ENCODE assay signal across 1 cellular context in genomic region chr15:72516734-72517133, GRCh38.
TF ChIP-seq lines count a peak whose summit lies in the region.

No MANE protein-coding gene starts in this region.

TF ChIP-seq in IMR-90, 13 proteins besides CTCF, POLR2A, EP300 and RAD21:
- TF ChIP-seq MAZ (IDR thresholded peaks at IDR 0.05; ENCODE audit: borderline replicate concordance, low read depth, low read length), result no peak
- TF ChIP-seq CEBPB (IDR thresholded peaks at IDR 0.05; ENCODE audit: low read depth, low read length), result no peak
- TF ChIP-seq MAFK (IDR thresholded peaks at IDR 0.05; ENCODE audit: low read depth, low read length), result no peak
- no peak for TF ChIP-seq RFX5 (IDR thresholded peaks at IDR 0.05; ENCODE audit: low read depth, low read length)
- TF ChIP-seq NFE2L2 (IDR thresholded peaks at IDR 0.05; ENCODE audit: low read depth, low read length), result no peak
